ENCODE assay signal across 32 cellular contexts in the genomic region with DNA sequence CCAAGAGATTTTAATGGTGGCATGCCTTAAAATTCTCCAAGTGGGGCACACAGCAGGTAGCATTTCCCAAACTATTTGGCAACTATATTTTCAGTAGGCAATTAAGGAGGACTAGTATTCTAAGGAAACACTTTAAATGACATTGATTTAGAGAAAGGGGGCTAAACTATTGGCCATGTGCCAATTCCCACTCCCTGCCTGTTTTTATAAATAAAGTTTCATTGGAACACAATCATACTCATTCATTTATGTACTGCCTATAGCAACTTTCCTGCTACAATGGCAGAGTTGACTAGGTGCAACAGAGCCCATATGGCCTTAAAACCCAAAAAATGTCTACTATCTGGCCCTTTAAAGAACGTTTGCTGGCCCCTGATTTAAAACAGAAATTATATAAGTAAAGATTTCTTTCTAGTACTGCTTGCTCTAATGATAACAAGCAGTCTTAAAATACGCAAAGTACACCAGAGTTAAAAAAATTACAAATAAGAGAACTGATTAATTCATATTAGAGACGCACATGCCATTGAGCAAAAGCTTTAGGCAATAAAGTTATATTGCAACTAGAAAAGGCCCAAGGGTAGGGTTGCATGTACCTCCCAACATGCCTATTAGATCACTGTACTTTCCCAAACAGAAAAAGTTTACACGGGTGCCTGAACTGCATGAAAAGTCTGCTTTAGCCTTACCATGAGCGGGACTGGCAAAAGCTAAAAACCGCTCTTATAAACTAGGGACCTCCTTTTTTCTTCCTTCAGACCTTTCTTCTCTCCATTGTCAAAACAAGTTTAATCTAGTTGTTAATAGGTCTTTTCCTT. TPM values are rescaled to one million over a fixed set of nuclear protein-coding genes. Genes with fewer than 3 reads are reported as not detected.
"Had no signal": no experiment of that assay in that cellular context is flagged by ENCODE, and none has a peak within 500 bp of the region (broad histone marks: within the 10 kb centered on the region; RNA-seq: fewer than 3 reads in every experiment).

No MANE protein-coding gene starts in this region.

- FAIRE-seq: pancreas, urothelium cell line had no signal

- ATAC-seq: left cardiac atrium; left lung; lower lobe of right lung; naive thymus-derived CD8-positive, alpha-beta T cell; pancreas; right lobe of liver; stimulated activated naive B cell treated with anti-CD40 and anti-IgM and Interleukin-4, amounts not matched to agents 10 μg/mL and 1 μg/mL and 100 μg/mL, for 72 hours; stimulated activated naive CD8-positive, alpha-beta T cell treated with anti-CD3 and anti-CD28 coated beads, Interleukin-15, Interleukin-2, amounts not matched to agents 100 U/mL and 50 U/mL, for 24 hours; upper lobe of right lung had no signal

- H3K27ac ChIP-seq: left lung, lower lobe of right lung, pancreas, prostate gland, right lobe of liver, skin epidermis, stomach, testis, thyroid gland, upper lobe of right lung had no signal

- DNase-seq: kidney glomerular epithelial cell; left cardiac atrium; left lung; lower lobe of right lung; mammary epithelial cell; mesenchymal stem cell; naive thymus-derived CD8-positive, alpha-beta T cell; nucleus accumbens; pancreas; posterior cingulate gyrus; right lobe of liver; stimulated activated CD4-positive, alpha-beta T cell treated with anti-CD3 and anti-CD28 coated beads, Interleukin-12 subunit alpha, Interleukin-12 subunit beta, amount 100 ng/mL, for 4 hours; stimulated activated CD4-positive, alpha-beta T cell treated with anti-CD3 and anti-CD28 coated beads, Interleukin-15, amount 100 ng/mL, for 24 hours; stimulated activated CD4-positive, alpha-beta T cell treated with anti-CD3 and anti-CD28 coated beads, Interleukin-2, amount 100 ng/mL, for 24 hours; stimulated activated CD4-positive, alpha-beta T cell treated with anti-CD3 and anti-CD28 coated beads, Interleukin-4, amount 100 ng/mL, for 1 hour; stimulated activated naive B cell treated with anti-CD40 and anti-IgM and Interleukin-4, amounts not matched to agents 10 μg/mL and 1 μg/mL and 100 μg/mL, for 72 hours; stimulated activated naive CD8-positive, alpha-beta T cell treated with anti-CD3 and anti-CD28 coated beads, Interleukin-15, Interleukin-2, amounts not matched to agents 100 U/mL and 50 U/mL, for 24 hours; stomach; testis; thyroid gland; transverse colon; upper lobe of right lung had no signal

- H3K4me3 Mint-ChIP-seq: naive thymus-derived CD8-positive, alpha-beta T cell; nephron; neural crest cell; stimulated activated naive B cell treated with anti-CD40 and anti-IgM and Interleukin-4, amounts not matched to agents 10 μg/mL and 1 μg/mL and 100 μg/mL, for 72 hours had no signal

- H3K27me3 ChIP-seq: hepatocyte, left lung, pancreas, right atrium auricular region, right lobe of liver, stomach, testis, thyroid gland, transverse colon, upper lobe of right lung had no signal

- H3K4me1 ChIP-seq: left lung, pancreas, prostate gland, right lobe of liver, testis, thyroid gland, upper lobe of right lung had no signal

- H3K36me3 ChIP-seq: lower lobe of right lung, pancreas, prostate gland, right atrium auricular region, right lobe of liver, thyroid gland, transverse colon, upper lobe of right lung had no signal

- H3K27me3 Mint-ChIP-seq: stimulated activated naive B cell treated with anti-CD40 and anti-IgM and Interleukin-4, amounts not matched to agents 10 μg/mL and 1 μg/mL and 100 μg/mL, for 72 hours had no signal

- H2AFZ ChIP-seq: hepatocyte had no signal

- H3K36me3 Mint-ChIP-seq: naive thymus-derived CD8-positive, alpha-beta T cell; stimulated activated naive B cell treated with anti-CD40 and anti-IgM and Interleukin-4, amounts not matched to agents 10 μg/mL and 1 μg/mL and 100 μg/mL, for 72 hours had no signal

- H3K4me3 ChIP-seq: hepatocyte, left lung, lower lobe of right lung, pancreas, prostate gland, right atrium auricular region, right lobe of liver, skin epidermis, stomach, testis, thyroid gland, transverse colon, upper lobe of right lung had no signal

- H3K9me3 ChIP-seq: left lung, lower lobe of right lung, pancreas, prostate gland, right atrium auricular region, right lobe of liver, stomach, testis, thyroid gland, transverse colon, upper lobe of right lung had no signal

- H3K4me1 Mint-ChIP-seq: naive thymus-derived CD8-positive, alpha-beta T cell; neural crest cell; stimulated activated naive B cell treated with anti-CD40 and anti-IgM and Interleukin-4, amounts not matched to agents 10 μg/mL and 1 μg/mL and 100 μg/mL, for 72 hours had no signal

- H3K4me2 ChIP-seq: hepatocyte had no signal

- H3K79me2 ChIP-seq: hepatocyte had no signal

RNA-seq across cellular contexts. Expression of a gene that starts 14.2 kb away (rescaled TPM):
- total RNA-seq: naive thymus-derived CD8-positive, alpha-beta T cell; thyroid gland had no signal
- polyA plus RNA-seq: naive thymus-derived CD8-positive, alpha-beta T cell; pancreas had no signal

RNA-seq across cellular contexts. Expression of a gene that starts 24.8 kb away (rescaled TPM):
- total RNA-seq: hepatocyte; lower lobe of right lung; mammary epithelial cell; mucosa of gallbladder; naive thymus-derived CD8-positive, alpha-beta T cell; neural crest cell; osteoblast; stomach; testis; thyroid gland; transverse colon; upper lobe of right lung had no signal
- polyA plus RNA-seq: liver; mammary epithelial cell; naive thymus-derived CD8-positive, alpha-beta T cell had no signal
